ENCODE assay signal across 23 cellular contexts in genomic region chr2:164371916-164372315, GRCh38.
"Had no signal": no experiment of that assay in that cellular context is flagged by ENCODE, and none has a peak within 500 bp of the region (broad histone marks: within the 10 kb centered on the region; RNA-seq: fewer than 3 reads in every experiment).

No MANE protein-coding gene starts in this region.

- H3K27me3 ChIP-seq: ascending aorta, cardiac muscle cell had no signal

- H3K27me3 Mint-ChIP-seq: activated naive CD4-positive, alpha-beta T cell treated with anti-CD3 and anti-CD28 coated beads, Interleukin-2, amount 50 U/mL, for 24 hours; brain; T-cell had no signal

- H3K36me3 ChIP-seq: ascending aorta, cardiac muscle cell had no signal

- H3K9me3 Mint-ChIP-seq: activated naive CD4-positive, alpha-beta T cell treated with anti-CD3 and anti-CD28 coated beads, Interleukin-2, amount 50 U/mL, for 24 hours; activated T-helper 1 cell treated with anti-CD3 and anti-CD28 coated beads, Interleukin-12 subunit alpha, Interleukin-12 subunit beta, Interleukin-2, Interleukin-4 antibody, amounts not matched to agents 30 ng/mL and 10 ng/mL and 1 ng/mL, durations not matched to agents 14 hours and 24 hours and 36 hours had no signal

- H2AFZ ChIP-seq: PC-9 had no signal

- H3K4me2 ChIP-seq: PC-9 had no signal

- H3K9me3 ChIP-seq: ascending aorta had no signal

- H3K27ac Mint-ChIP-seq: activated CD8-positive, alpha-beta T cell treated with anti-CD3 and anti-CD28 coated beads, Interleukin-2, amount 10 ng/mL, durations not matched to agents 7 days and 5 days; activated naive CD4-positive, alpha-beta T cell treated with anti-CD3 and anti-CD28 coated beads, Interleukin-2, amount 50 U/mL, for 24 hours; activated T-helper 1 cell treated with anti-CD3 and anti-CD28 coated beads, Interleukin-12 subunit alpha, Interleukin-12 subunit beta, Interleukin-2, Interleukin-4 antibody, amounts not matched to agents 30 ng/mL and 10 ng/mL and 1 ng/mL, durations not matched to agents 14 hours and 24 hours and 36 hours; brain; T-cell had no signal

- H3K4me3 ChIP-seq: ascending aorta, cardiac muscle cell, PC-9, SK-N-MC had no signal

- ATAC-seq: activated CD4-positive, CD25-positive, alpha-beta regulatory T cell treated with anti-CD3 and anti-CD28 coated beads, Interleukin-2, amount 50 U/mL, for 24 hours; activated CD8-positive, alpha-beta T cell treated with anti-CD3 and anti-CD28 coated beads, Interleukin-2, amount 10 ng/mL, durations not matched to agents 7 days and 5 days; T-cell had no signal

- H3K27ac ChIP-seq: ascending aorta, cardiac muscle cell, PC-9, SK-N-MC had no signal

- DNase-seq: activated CD4-positive, alpha-beta T cell treated with anti-CD3 and anti-CD28 coated beads for 48 hours; activated CD4-positive, alpha-beta T cell treated with anti-CD3 and anti-CD28 coated beads, Interleukin-2, amount 50 U/mL, for 4 hours; activated CD8-positive, alpha-beta memory T cell treated with anti-CD3 and anti-CD28 coated beads, Interleukin-2, amount 50 U/mL, for 48 hours; activated CD8-positive, alpha-beta T cell treated with anti-CD3 and anti-CD28 coated beads, Interleukin-2, amount 10 ng/mL, durations not matched to agents 7 days and 5 days; activated effector memory CD4-positive, alpha-beta T cell treated with Interleukin-2 at 50 U/mL for 16 hours; activated naive CD4-positive, alpha-beta T cell; activated T-cell treated with anti-CD3 and anti-CD28 coated beads, Interleukin-2, amount 50 U/mL, for 1 hour; amniotic stem cell; NCI-H1105 treated with DMSO at 0.1 percent for 48 hours; NCI-H1436 treated with DMSO at 0.1 percent for 48 hours; NCI-H187; NCI-H2081; NCI-H446; NCI-H524; PC-9; T-cell had no signal

- H3K36me3 Mint-ChIP-seq: activated naive CD4-positive, alpha-beta T cell treated with anti-CD3 and anti-CD28 coated beads, Interleukin-2, amount 50 U/mL, for 24 hours; T-cell had no signal

- H3K4me3 Mint-ChIP-seq: activated CD8-positive, alpha-beta T cell treated with anti-CD3 and anti-CD28 coated beads, Interleukin-2, amount 10 ng/mL, durations not matched to agents 7 days and 5 days; activated naive CD4-positive, alpha-beta T cell treated with anti-CD3 and anti-CD28 coated beads, Interleukin-2, amount 50 U/mL, for 24 hours; activated T-helper 1 cell treated with anti-CD3 and anti-CD28 coated beads, Interleukin-12 subunit alpha, Interleukin-12 subunit beta, Interleukin-2, Interleukin-4 antibody, amounts not matched to agents 30 ng/mL and 10 ng/mL and 1 ng/mL, durations not matched to agents 14 hours and 24 hours and 36 hours; brain; T-cell had no signal

- H3K4me1 ChIP-seq: ascending aorta had no signal

- H3K4me1 Mint-ChIP-seq: activated naive CD4-positive, alpha-beta T cell treated with anti-CD3 and anti-CD28 coated beads, Interleukin-2, amount 50 U/mL, for 24 hours; brain; T-cell had no signal
